Comparison of ENCODE assay signal across 8 cellular contexts in genomic region chr1:47179023-47179987, GRCh38. TPM values are rescaled to one million over a fixed set of nuclear protein-coding genes. Genes with fewer than 3 reads are reported as not detected.
DNase-seq lines count a peak whose midpoint lies in the region; ATAC-seq, FAIRE-seq and TF ChIP-seq lines count a peak whose summit lies in the region.

No MANE protein-coding gene starts in this region.

- WGBS in pancreas, 2 donors: 4 to 6% methylated on average over 28 of the region's 30 CpGs

- no peak for FAIRE-seq in pancreas (lab: Jason Lieb, UNC)

- H3K4me3 Mint-ChIP-seq in activated naive CD8-positive, alpha-beta T cell: peak overlapping the region; percentile 84
- H3K4me3 Mint-ChIP-seq in type B pancreatic cell: peak overlapping the region; percentile 86

- H3K4me3 ChIP-seq in GM12865 (ENCODE audit: low read depth, low read length) (peak overlapping the region; percentile 50), pancreas (peak overlapping the region in 2 of 4 donors; percentile 19 to 39)

- no peaks in the 10 kb centered on the region for H3K9me3 Mint-ChIP-seq in activated naive CD8-positive, alpha-beta T cell (ENCODE audit: low read depth)
- H3K9me3 Mint-ChIP-seq in type B pancreatic cell: no peaks in the 10 kb centered on the region

- peaks cover 25% of the 10 kb centered on the region for H3K27me3 Mint-ChIP-seq in activated naive CD8-positive, alpha-beta T cell
- peaks cover 57% of the 10 kb centered on the region for H3K27me3 Mint-ChIP-seq in type B pancreatic cell

- H3K9me3 ChIP-seq in pancreas: no peaks in the 10 kb centered on the region

- peaks cover 11% of the 10 kb centered on the region for H3K4me1 Mint-ChIP-seq in activated naive CD8-positive, alpha-beta T cell (ENCODE audit: low read depth)
- peaks cover 13% of the 10 kb centered on the region for H3K4me1 Mint-ChIP-seq in type B pancreatic cell (ENCODE audit: unreplicated experiment)

- no peaks in the 10 kb centered on the region for H3K27me3 ChIP-seq in pancreas

- intact Hi-C loops in Right ventricle myocardium inferior (cut with DNase I) (loop anchor here (5.0 kb wide), 3 partner anchors 243 to 533 kb away; no protein-coding TSS in a partner anchor), pancreas (cut with DNase I) (no loop called here)

- DNase-seq in GM12865 (ENCODE audit: low read depth): peak; percentile 94
- peak; percentile 63 for DNase-seq in NCI-H1092 (lab: John Stamatoyannopoulos, UW)
- DNase-seq in Right ventricle myocardium inferior (ENCODE audit: missing footprints): peak; percentile 92
- DNase-seq in pancreas: peak; percentile 76 to 93 (median 90)
- DNase-seq in type B pancreatic cell (ENCODE audit: extremely low spot score, unreplicated experiment): peak; percentile 89

- no peaks in the 10 kb centered on the region for H3K36me3 Mint-ChIP-seq in activated naive CD8-positive, alpha-beta T cell
- H3K36me3 Mint-ChIP-seq in type B pancreatic cell: no peaks in the 10 kb centered on the region

- peak overlapping the region; percentile 74 for H3K27ac Mint-ChIP-seq in activated naive CD8-positive, alpha-beta T cell
- peak overlapping the region; percentile 95 for H3K27ac Mint-ChIP-seq in type B pancreatic cell

- ATAC-seq in HG02642 (IDR thresholded peaks at IDR 0.05; ENCODE audit: poor library complexity, unreplicated experiment): peak; percentile 81
- peak; percentile 90 for ATAC-seq in SK-N-SH treated with all-trans-retinoic acid at 6 μM for 48 hours
- ATAC-seq in Right ventricle myocardium inferior: peak; percentile 89
- ATAC-seq in pancreas: peak; percentile 80 to 92 (median 90)

- peak overlapping the region in 2 of 4 donors; percentile 44 to 50 for H3K27ac ChIP-seq in pancreas

- peaks cover 0 to 12% (median 6%) of the 10 kb centered on the region in 3 donors for H3K4me1 ChIP-seq in pancreas

- TF ChIP-seq CTCF in GM12865 (IDR thresholded peaks at IDR 0.05; ENCODE audit: insufficient read depth, low read depth, low read length, missing control alignments): peak; percentile 97
- peak; percentile 76 to 86 (median 82) for TF ChIP-seq CTCF in pancreas (IDR thresholded peaks at IDR 0.05)
- TF ChIP-seq CTCF in type B pancreatic cell (conservative IDR thresholded peaks at IDR 0.05): peak; percentile 92

- no peaks in the 10 kb centered on the region for H3K36me3 ChIP-seq in pancreas

TF ChIP-seq in SK-N-SH treated with all-trans-retinoic acid at 6 μM for 48 hours, 23 proteins besides CTCF, POLR2A, EP300 and RAD21:
- TF ChIP-seq POU6F1 (CRISPR knock-in tag; IDR thresholded peaks at IDR 0.05; ENCODE audit: borderline replicate concordance, low read depth): no peak
- TF ChIP-seq TOX (CRISPR knock-in tag; IDR thresholded peaks at IDR 0.05; ENCODE audit: borderline replicate concordance): no peak
- TF ChIP-seq, protein P1, sequence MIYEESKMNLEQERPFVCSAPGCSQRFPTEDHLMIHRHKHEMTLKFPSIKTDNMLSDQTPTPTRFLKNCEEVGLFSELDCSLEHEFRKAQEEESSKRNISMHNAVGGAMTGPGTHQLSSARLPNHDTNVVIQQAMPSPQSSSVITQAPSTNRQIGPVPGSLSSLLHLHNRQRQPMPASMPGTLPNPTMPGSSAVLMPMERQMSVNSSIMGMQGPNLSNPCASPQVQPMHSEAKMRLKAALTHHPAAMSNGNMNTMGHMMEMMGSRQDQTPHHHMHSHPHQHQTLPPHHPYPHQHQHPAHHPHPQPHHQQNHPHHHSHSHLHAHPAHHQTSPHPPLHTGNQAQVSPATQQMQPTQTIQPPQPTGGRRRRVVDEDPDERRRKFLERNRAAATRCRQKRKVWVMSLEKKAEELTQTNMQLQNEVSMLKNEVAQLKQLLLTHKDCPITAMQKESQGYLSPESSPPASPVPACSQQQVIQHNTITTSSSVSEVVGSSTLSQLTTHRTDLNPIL (CRISPR knock-in tag; IDR thresholded peaks at IDR 0.05; ENCODE audit: low read depth): no peak
- TF ChIP-seq BACH2 (CRISPR knock-in tag; IDR thresholded peaks at IDR 0.05; ENCODE audit: borderline replicate concordance): no peak
- no peak for TF ChIP-seq ZFP30 (CRISPR knock-in tag; IDR thresholded peaks at IDR 0.05)
- TF ChIP-seq, protein P2, sequence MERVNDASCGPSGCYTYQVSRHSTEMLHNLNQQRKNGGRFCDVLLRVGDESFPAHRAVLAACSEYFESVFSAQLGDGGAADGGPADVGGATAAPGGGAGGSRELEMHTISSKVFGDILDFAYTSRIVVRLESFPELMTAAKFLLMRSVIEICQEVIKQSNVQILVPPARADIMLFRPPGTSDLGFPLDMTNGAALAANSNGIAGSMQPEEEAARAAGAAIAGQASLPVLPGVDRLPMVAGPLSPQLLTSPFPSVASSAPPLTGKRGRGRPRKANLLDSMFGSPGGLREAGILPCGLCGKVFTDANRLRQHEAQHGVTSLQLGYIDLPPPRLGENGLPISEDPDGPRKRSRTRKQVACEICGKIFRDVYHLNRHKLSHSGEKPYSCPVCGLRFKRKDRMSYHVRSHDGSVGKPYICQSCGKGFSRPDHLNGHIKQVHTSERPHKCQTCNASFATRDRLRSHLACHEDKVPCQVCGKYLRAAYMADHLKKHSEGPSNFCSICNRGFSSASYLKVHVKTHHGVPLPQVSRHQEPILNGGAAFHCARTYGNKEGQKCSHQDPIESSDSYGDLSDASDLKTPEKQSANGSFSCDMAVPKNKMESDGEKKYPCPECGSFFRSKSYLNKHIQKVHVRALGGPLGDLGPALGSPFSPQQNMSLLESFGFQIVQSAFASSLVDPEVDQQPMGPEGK (CRISPR knock-in tag; IDR thresholded peaks at IDR 0.05; ENCODE audit: borderline replicate concordance): no peak
- no peak for TF ChIP-seq ZNF565 (CRISPR knock-in tag; conservative IDR thresholded peaks at IDR 0.05; ENCODE audit: low read depth)

RNA-seq across cellular contexts. Expression of gene PDZK1IP1, which starts 10.5 kb away (rescaled TPM):
- not detected for total RNA-seq in Right ventricle myocardium inferior
- 10 to 100 TPM; 26.6 to 55.9 (median 46.4) TPM for total RNA-seq in pancreas
- 10 to 100 TPM; 26.1 to 41.9 TPM for polyA plus RNA-seq in pancreas
- total RNA-seq in type B pancreatic cell (ENCODE audit: low replicate concordance): not detected in 2 replicates

RNA-seq across cellular contexts. Expression of gene CYP4A22, which starts 42.1 kb away (rescaled TPM):
- total RNA-seq in Right ventricle myocardium inferior: not detected
- under 1 TPM in 1 of 6 donors, not detected in 5; 0.19 TPM for total RNA-seq in pancreas
- under 1 TPM; 0.11 to 0.28 TPM for polyA plus RNA-seq in pancreas
- not detected in 2 replicates for total RNA-seq in type B pancreatic cell (ENCODE audit: low replicate concordance)

RNA-seq across cellular contexts. Expression of gene TAL1, which starts 52.7 kb away (rescaled TPM):
- total RNA-seq in Right ventricle myocardium inferior (3.5 TPM), pancreas (1 to 10 TPM in 2 of 6 donors, under 1 TPM in 4; 0.28 to 1.2 (median 0.39) TPM), type B pancreatic cell (ENCODE audit: low replicate concordance) (not detected in 2 replicates)
- 1 to 10 TPM; 1.8 to 3.2 TPM for polyA plus RNA-seq in pancreas

Comparison
In these comparisons a context has a peak if more than half of its experiments do, and no peak if none do; other contexts are left out.
1. RNA of gene PDZK1IP1, which starts 10.5 kb away (total RNA-seq): 26.6 to 55.9 TPM in pancreas; not detected in Right ventricle myocardium inferior (single experiment) and not detected in type B pancreatic cell; every median in the first group is over 10 times any median in the second.
2. Peak in every context shown above with its lines, with median percentiles within 50 percentile points of each other: DNase-seq, CTCF ChIP-seq and ATAC-seq.